Comparison of ENCODE assay signal across 22 cellular contexts in the genomic region with DNA sequence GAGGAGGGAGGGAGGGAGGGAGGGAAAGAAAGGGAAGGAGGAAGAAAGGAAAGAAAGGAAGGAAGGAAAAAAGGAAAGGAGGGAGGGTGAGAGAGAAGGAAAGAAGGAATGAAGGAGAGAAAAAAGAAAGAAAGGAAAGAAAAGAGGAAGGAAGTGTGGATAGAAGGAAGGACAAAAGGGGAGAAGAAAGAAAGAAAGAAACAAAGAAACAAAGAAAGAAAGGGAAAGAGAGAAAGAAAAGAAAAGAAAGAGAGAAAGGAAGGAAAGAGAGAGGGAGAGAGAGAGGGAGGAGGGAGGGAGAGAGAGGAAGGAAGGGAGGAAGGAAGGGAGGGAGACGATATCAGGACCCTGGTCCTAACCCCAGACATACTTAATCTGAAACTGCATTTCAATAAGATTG.
DNase-seq lines count a peak whose midpoint lies in the region; ATAC-seq, FAIRE-seq and TF ChIP-seq lines count a peak whose summit lies in the region.
"Had no signal": no experiment of that assay in that cellular context is flagged by ENCODE, and none has a peak within 500 bp of the region (broad histone marks: within the 10 kb centered on the region; RNA-seq: fewer than 3 reads in every experiment).

No MANE protein-coding gene starts in this region.

- H3K9me3 ChIP-seq in K562 (replicated peaks; ENCODE audit: control insufficient read depth, insufficient read depth, low read depth, low read length) (no peaks in the 10 kb centered on the region), heart left ventricle (no peaks in the 10 kb centered on the region)
- H3K9me3 ChIP-seq: A549; BLaER1 treated with 17β-estradiol and CSF1 and Interleukin-3, amounts not matched to agents 10 nM and 100 nM; Caco-2 had no signal

- H3K4me3 Mint-ChIP-seq in GM23338 (no peak overlapping the region), mesothelial cell of epicardium (no peak overlapping the region)
- H3K4me3 Mint-ChIP-seq in activated naive CD8-positive, alpha-beta T cell treated with anti-CD3 and anti-CD28 coated beads for 36 hours, result no peak overlapping the region
- H3K4me3 Mint-ChIP-seq: B cell; CD4-positive, alpha-beta T cell; CD8-positive, alpha-beta T cell had no signal

- no TSS peak for BruUV-seq in K562 (replicated peaks; lab: Mats Ljungman, UMichigan)

- no peaks in the 10 kb centered on the region for H3K9me1 ChIP-seq in K562 (ENCODE audit: control insufficient read depth, insufficient read depth, low read length)

- ATAC-seq in GM23338 (no peak), K562 (no peak), heart left ventricle (no peak)
- ATAC-seq: A549; CD8-positive, alpha-beta T cell; GM12878 had no signal

- H3K27ac ChIP-seq in GM23338 (ENCODE audit: low read depth), result no peak overlapping the region
- H3K27ac ChIP-seq in K562 (ENCODE audit: extremely low read depth, low read depth, low read length), result no peak overlapping the region
- no peak overlapping the region for H3K27ac ChIP-seq in heart left ventricle
- H3K27ac ChIP-seq: 22Rv1; A549; BLaER1 treated with 17β-estradiol and CSF1 and Interleukin-3, amounts not matched to agents 10 nM and 100 nM; C4-2B had no signal

- TF ChIP-seq POLR2A in K562 (conservative IDR thresholded peaks at IDR 0.05) (no peak), heart left ventricle (IDR thresholded peaks at IDR 0.05) (no peak)

- in situ Hi-C loops in K562 (cut with MboI), result no loop called here

- H3K4me1 ChIP-seq in GM23338 (ENCODE audit: insufficient read depth) (no peaks in the 10 kb centered on the region), K562 (replicated peaks in 1 of 2; ENCODE audit: control insufficient read depth in 2 of 2, insufficient read depth in 2 of 2, low read length in 2 of 2) (no peaks in the 10 kb centered on the region; a peak in 1 of 5 replicates), heart left ventricle (peaks cover 0 to 19% (median 6%) of the 10 kb centered on the region in 12 donors)
- H3K4me1 ChIP-seq: A549; BLaER1 treated with 17β-estradiol and CSF1 and Interleukin-3, amounts not matched to agents 10 nM and 100 nM; Caco-2 had no signal

- CTCF ChIA-PET in K562 (lab: Yijun Ruan, JAX; ENCODE audit: low intra/inter-chr PET ratio), result no interaction called here

- no peaks in the 10 kb centered on the region for H3K36me3 Mint-ChIP-seq in GM23338 (ENCODE audit: low read depth)
- no peaks in the 10 kb centered on the region for H3K36me3 Mint-ChIP-seq in mesothelial cell of epicardium
- no peaks in the 10 kb centered on the region for H3K36me3 Mint-ChIP-seq in activated naive CD8-positive, alpha-beta T cell treated with anti-CD3 and anti-CD28 coated beads for 36 hours
- H3K36me3 Mint-ChIP-seq: CD8-positive, alpha-beta T cell had no signal

- H3K9me3 Mint-ChIP-seq in GM23338, result no peaks in the 10 kb centered on the region
- no peaks in the 10 kb centered on the region for H3K9me3 Mint-ChIP-seq in mesothelial cell of epicardium
- H3K9me3 Mint-ChIP-seq in activated naive CD8-positive, alpha-beta T cell treated with anti-CD3 and anti-CD28 coated beads for 36 hours, result no peaks in the 10 kb centered on the region

- H3K4me2 ChIP-seq in GM23338, result no peak overlapping the region
- no peak overlapping the region for H3K4me2 ChIP-seq in K562 (ENCODE audit: insufficient read depth, low read length)
- H3K4me2 ChIP-seq: A549; BLaER1 treated with 17β-estradiol and CSF1 and Interleukin-3, amounts not matched to agents 10 nM and 100 nM had no signal

- H3K4me1 Mint-ChIP-seq in GM23338 (no peaks in the 10 kb centered on the region), mesothelial cell of epicardium (peaks cover 32% of the 10 kb centered on the region)
- no peaks in the 10 kb centered on the region for H3K4me1 Mint-ChIP-seq in activated naive CD8-positive, alpha-beta T cell treated with anti-CD3 and anti-CD28 coated beads for 36 hours
- H3K4me1 Mint-ChIP-seq: B cell had no signal

- POLR2A ChIA-PET in K562 (lab: Yijun Ruan, JAX), result interaction anchor here (0.6 to 0.9 kb wide), 4 partner anchors 12 to 1173 kb away, joined by 3 to 5 read pairs (median 4); no protein-coding TSS in a partner anchor

- no peak for FAIRE-seq in K562 (lab: Jason Lieb, UNC)
- FAIRE-seq: A549, D721Med, G401.6, GM12878, GM12892, GM18507 had no signal

- TF ChIP-seq RAD21 in K562 (CRISPR knock-in tag; conservative IDR thresholded peaks at IDR 0.05 in 1 of 2, IDR thresholded peaks at IDR 0.05 in 1 of 2), result no peak

- H3F3A ChIP-seq in GM23338 (replicated peaks; ENCODE audit: low read depth), result no peaks in the 10 kb centered on the region

- H3K27me3 Mint-ChIP-seq in GM23338 (ENCODE audit: insufficient read depth, low read depth, poor library complexity) (peaks cover 2% of the 10 kb centered on the region), mesothelial cell of epicardium (ENCODE audit: low read depth) (no peaks in the 10 kb centered on the region)
- no peaks in the 10 kb centered on the region for H3K27me3 Mint-ChIP-seq in activated naive CD8-positive, alpha-beta T cell treated with anti-CD3 and anti-CD28 coated beads for 36 hours
- H3K27me3 Mint-ChIP-seq: B cell; CD4-positive, alpha-beta T cell had no signal

- H4K20me1 ChIP-seq in GM23338 (replicated peaks; ENCODE audit: insufficient read depth) (no peaks in the 10 kb centered on the region), K562 (replicated peaks; ENCODE audit: control insufficient read depth, insufficient read depth, low read length) (no peaks in the 10 kb centered on the region)
- H4K20me1 ChIP-seq: BLaER1 treated with 17β-estradiol and CSF1 and Interleukin-3, amounts not matched to agents 10 nM and 100 nM had no signal

- TF ChIP-seq CTCF in GM23338 (conservative IDR thresholded peaks at IDR 0.05; ENCODE audit: low read depth in 2 of 2) (no peak), K562 (IDR thresholded peaks at IDR 0.05 in 2 of 3, conservative IDR thresholded peaks at IDR 0.05 in 1 of 3; ENCODE audit: insufficient read depth in 2 of 3, low read depth in 1 of 3, low read length in 3 of 3) (no peak), mesothelial cell of epicardium (IDR thresholded peaks at IDR 0.05; ENCODE audit: unreplicated experiment) (no peak), heart left ventricle (IDR thresholded peaks at IDR 0.05) (no peak)

- intact Hi-C loops in K562 (cut with micrococcal nuclease), result no loop called here
- intact Hi-C loops in heart left ventricle (cut with DNase I), result loop anchor here in 1 of 10 donors (5.0 kb wide), 1 partner anchor 87 kb away; no protein-coding TSS in a partner anchor

- DNase-seq in GM23338 (ENCODE audit: low spot score) (no peak), K562 (ENCODE audit: extremely low read depth in 1 of 4, low spot score in 3 of 4) (no peak), mesothelial cell of epicardium (ENCODE audit: low spot score in 2 of 2, unreplicated experiment in 2 of 2) (no peak), heart left ventricle (no peak)
- DNase-seq in activated naive CD8-positive, alpha-beta T cell treated with anti-CD3 and anti-CD28 coated beads for 36 hours, result no peak
- no peak for DNase-seq in stimulated activated CD4-positive, alpha-beta T cell treated with anti-CD3 and anti-CD28 coated beads, Interleukin-4, amount 100 ng/mL, for 1 hour
- DNase-seq: AML-193; Caco-2; Calu3; CD4-positive, alpha-beta T cell; CD8-positive, alpha-beta T cell; DMS79 treated with DMSO at 0.1 percent for 48 hours had no signal

- peak overlapping the region; percentile 69; the same call in 1 of the 2 replicates for H2AFZ ChIP-seq in GM23338
- H2AFZ ChIP-seq in K562 (ENCODE audit: low read depth, low read length), result no peak overlapping the region

- no peaks in the 10 kb centered on the region for H3K36me3 ChIP-seq in GM23338 (ENCODE audit: insufficient read depth)
- no peaks in the 10 kb centered on the region for H3K36me3 ChIP-seq in K562 (ENCODE audit: control insufficient read depth, insufficient read depth, low read length)
- no peaks in the 10 kb centered on the region for H3K36me3 ChIP-seq in heart left ventricle
- H3K36me3 ChIP-seq: BLaER1 treated with 17β-estradiol and CSF1 and Interleukin-3, amounts not matched to agents 10 nM and 100 nM had no signal

- no peak overlapping the region for H3K4me3 ChIP-seq in GM23338
- H3K4me3 ChIP-seq in K562, result no peak overlapping the region
- H3K4me3 ChIP-seq in heart left ventricle, result no peak overlapping the region
- H3K4me3 ChIP-seq: A549; BLaER1 treated with 17β-estradiol and CSF1 and Interleukin-3, amounts not matched to agents 10 nM and 100 nM; GM12878 had no signal

- no peak for TF ChIP-seq EP300 in K562 (IDR thresholded peaks at IDR 0.05; ENCODE audit: low read length)

- H3K9ac ChIP-seq in K562 (ENCODE audit: insufficient read depth in 1 of 2, low read depth in 2 of 2, low read length in 2 of 2), result no peak overlapping the region
- H3K9ac ChIP-seq: BLaER1 treated with 17β-estradiol and CSF1 and Interleukin-3, amounts not matched to agents 10 nM and 100 nM had no signal

- H3K9me2 ChIP-seq in GM23338 (ENCODE audit: insufficient read depth), result peaks cover 8% of the 10 kb centered on the region; the same call in 1 of the 2 replicates

- WGBS in K562 (ENCODE audit: insufficient coverage, low coverage, missing lambda C conversion rate), result 0% methylated on average over 1 of the region's 1 CpG
- 14 to 54% (median 41%) methylated on average over 1 of the region's 1 CpG for WGBS in heart left ventricle, 4 donors

- H3K79me2 ChIP-seq in GM23338 (replicated peaks; ENCODE audit: insufficient read depth) (no peaks in the 10 kb centered on the region), K562 (ENCODE audit: control insufficient read depth, insufficient read depth, low read length) (no peaks in the 10 kb centered on the region)

- H3K27me3 ChIP-seq in GM23338 (ENCODE audit: insufficient read depth), result no peaks in the 10 kb centered on the region
- peaks cover 2 to 9% of the 10 kb centered on the region in 2 experiments for H3K27me3 ChIP-seq in K562 (ENCODE audit: control insufficient read depth in 2 of 2, insufficient read depth in 2 of 2, low read length in 2 of 2)
- H3K27me3 ChIP-seq in heart left ventricle, result no peaks in the 10 kb centered on the region
- H3K27me3 ChIP-seq: BLaER1 treated with 17β-estradiol and CSF1 and Interleukin-3, amounts not matched to agents 10 nM and 100 nM had no signal

- H3K27ac Mint-ChIP-seq in GM23338 (no peak overlapping the region), mesothelial cell of epicardium (peak overlapping the region; percentile 67)
- H3K27ac Mint-ChIP-seq in activated naive CD8-positive, alpha-beta T cell treated with anti-CD3 and anti-CD28 coated beads for 36 hours, result no peak overlapping the region
- H3K27ac Mint-ChIP-seq: B cell; CD4-positive, alpha-beta T cell; CD8-positive, alpha-beta T cell had no signal

TF ChIP-seq in GM23338, 12 proteins besides CTCF, POLR2A, EP300 and RAD21 (continues in another document):
- TF ChIP-seq NANOG (IDR thresholded peaks at IDR 0.05; ENCODE audit: borderline replicate concordance) (no peak), POLR2AphosphoS5 (IDR thresholded peaks at IDR 0.05; ENCODE audit: low read depth) (no peak), ZNF331 (CRISPR knock-in tag; IDR thresholded peaks at IDR 0.05; ENCODE audit: low read depth) (no peak)

TF ChIP-seq in K562, 482 proteins besides CTCF, POLR2A, EP300 and RAD21 (continues in another document):
- no peak for TF ChIP-seq ZNF408 (CRISPR knock-in tag; IDR thresholded peaks at IDR 0.05; ENCODE audit: low read depth)
